ENCODE assay signal across 13 cellular contexts in the genomic region with DNA sequence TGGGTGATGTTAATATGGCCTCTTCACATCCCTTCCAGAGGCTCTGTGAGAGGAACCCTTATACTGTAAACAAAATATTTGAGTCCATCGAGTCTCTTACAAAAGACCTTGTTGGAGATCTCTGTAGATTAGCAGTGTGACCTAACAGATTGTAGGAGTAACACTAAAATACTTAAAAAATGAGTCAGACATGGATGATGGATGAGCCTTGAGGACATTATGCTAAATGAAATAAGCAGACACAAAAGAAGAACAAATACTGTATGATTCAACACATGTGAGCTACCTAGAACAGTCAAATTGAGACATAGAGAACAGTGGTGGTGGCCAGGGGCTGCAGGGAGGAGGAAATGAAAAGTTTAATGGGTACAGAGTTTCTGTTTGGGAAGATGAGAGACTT.
DNase-seq lines count a peak whose midpoint lies in the region; ATAC-seq and TF ChIP-seq lines count a peak whose summit lies in the region.
"Had no signal": no experiment of that assay in that cellular context is flagged by ENCODE, and none has a peak within 500 bp of the region (broad histone marks: within the 10 kb centered on the region; RNA-seq: fewer than 3 reads in every experiment).

No MANE protein-coding gene starts in this region.

- H3K27me3 Mint-ChIP-seq in activated T-helper 17 cell treated with anti-CD3 and anti-CD28 coated beads, Interleukin-2, amount 50 U/mL, for 72 hours, result peaks cover 4% of the 10 kb centered on the region
- no peaks in the 10 kb centered on the region for H3K27me3 Mint-ChIP-seq in nephron progenitor cell (ENCODE audit: low read depth, poor library complexity)

- H3K9me3 Mint-ChIP-seq in activated T-helper 17 cell treated with anti-CD3 and anti-CD28 coated beads, Interleukin-2, amount 50 U/mL, for 72 hours, result no peaks in the 10 kb centered on the region
- H3K9me3 Mint-ChIP-seq in nephron progenitor cell, result no peaks in the 10 kb centered on the region
- H3K9me3 Mint-ChIP-seq: IgD-negative memory B cell had no signal

- DNase-seq in AG08395 (ENCODE audit: low spot score) (peak; percentile 62), GM04503 (ENCODE audit: low read depth) (peak; percentile 64), foreskin melanocyte (peak; percentile 54), retina (no peak), nephron progenitor cell (no peak), GOT3 (lab: John Stamatoyannopoulos, UW) (no peak)
- DNase-seq in stimulated activated CD4-positive, alpha-beta T cell treated with anti-CD3 and anti-CD28 coated beads, Interleukin-4, amount 100 ng/mL, for 24 hours, result no peak
- DNase-seq: anterior cingulate cortex, COR-L47 had no signal

- ATAC-seq in activated T-helper 17 cell treated with anti-CD3 and anti-CD28 coated beads, Interleukin-2, amount 50 U/mL, for 72 hours (replicated peaks), result peak; percentile 92
- ATAC-seq: HCT116, Panc1 had no signal

- no peak for TF ChIP-seq CTCF in nephron progenitor cell (IDR thresholded peaks at IDR 0.05)

- H3K27ac Mint-ChIP-seq in activated T-helper 17 cell treated with anti-CD3 and anti-CD28 coated beads, Interleukin-2, amount 50 U/mL, for 72 hours, result no peak overlapping the region
- no peak overlapping the region for H3K27ac Mint-ChIP-seq in nephron progenitor cell
- H3K27ac Mint-ChIP-seq: IgD-negative memory B cell had no signal

- peaks cover 7% of the 10 kb centered on the region for H3K4me1 Mint-ChIP-seq in activated T-helper 17 cell treated with anti-CD3 and anti-CD28 coated beads, Interleukin-2, amount 50 U/mL, for 72 hours
- H3K4me1 Mint-ChIP-seq in nephron progenitor cell, result peaks cover 22% of the 10 kb centered on the region
- H3K4me1 Mint-ChIP-seq: IgD-negative memory B cell had no signal

- H3K36me3 Mint-ChIP-seq in activated T-helper 17 cell treated with anti-CD3 and anti-CD28 coated beads, Interleukin-2, amount 50 U/mL, for 72 hours (ENCODE audit: low read depth), result no peaks in the 10 kb centered on the region
- H3K36me3 Mint-ChIP-seq in nephron progenitor cell (ENCODE audit: low read depth), result no peaks in the 10 kb centered on the region
- H3K36me3 Mint-ChIP-seq: IgD-negative memory B cell had no signal

- no peak overlapping the region for H3K4me3 Mint-ChIP-seq in activated T-helper 17 cell treated with anti-CD3 and anti-CD28 coated beads, Interleukin-2, amount 50 U/mL, for 72 hours
- no peak overlapping the region for H3K4me3 Mint-ChIP-seq in nephron progenitor cell
- H3K4me3 Mint-ChIP-seq: IgD-negative memory B cell had no signal

Comparison
In these comparisons a context has a peak if more than half of its experiments do, and no peak if none do; other contexts are left out.
1. DNase-seq: peak in AG08395 (single experiment), GM04503 (single experiment) and foreskin melanocyte (single experiment); none in retina (single experiment), nephron progenitor cell (single experiment), stimulated activated CD4-positive, alpha-beta T cell treated with anti-CD3 and anti-CD28 coated beads, Interleukin-4, amount 100 ng/mL, for 24 hours (single experiment) and GOT3 (single experiment).